Comparison of ENCODE assay signal across 8 cellular contexts in genomic region chr11:46121328-46121723, GRCh38. TPM values are rescaled to one million over a fixed set of nuclear protein-coding genes. Genes with fewer than 3 reads are reported as not detected.
A peak's percentile ranks its signal among the peaks of the same experiment; 100 is the strongest.
DNase-seq lines count a peak whose midpoint lies in the region; ATAC-seq, FAIRE-seq and TF ChIP-seq lines count a peak whose summit lies in the region.

Gene PHF21A (minus strand): TSS chr11:46121454. CDS start chr11:46084219, 37,235 bp downstream.

- peak within 1 kb of the TSS; percentile 92 for H3K27ac ChIP-seq in angular gyrus (ENCODE audit: low read depth, low read length)

- peak; percentile 76 for DNase-seq in GM12892 (ENCODE audit: insufficient read length)
- peak; percentile 71 for DNase-seq in NCI-H146 treated with DMSO at 0.1 percent for 48 hours (lab: John Stamatoyannopoulos, UW; ENCODE audit: unreplicated experiment)
- peak; percentile 75 to 98 (median 85) for DNase-seq in T-helper 2 cell
- peak; percentile 86 for DNase-seq in hepatic stellate cell (ENCODE audit: low spot score)
- peak; percentile 75 for DNase-seq in retinal pigment epithelial cell (ENCODE audit: low read depth)
- DNase-seq in cerebellar cortex (ENCODE audit: low spot score) = no peak

- TF ChIP-seq CTCF in retinal pigment epithelial cell (conservative IDR thresholded peaks at IDR 0.05; ENCODE audit: low read depth, low read length) = no peak

- peak; percentile 55 for ATAC-seq in HG02763 (IDR thresholded peaks at IDR 0.05; ENCODE audit: unreplicated experiment)

- peak; percentile 65; the same call in 1 of the 2 replicates for TF ChIP-seq POLR2A in GM12892 (IDR thresholded peaks at IDR 0.05; ENCODE audit: low read depth, low read length)

- FAIRE-seq in GM12892 (lab: Jason Lieb, UNC) = peak; percentile 96

- peak within 1 kb of the TSS; percentile 75 for H3K4me3 ChIP-seq in retinal pigment epithelial cell (ENCODE audit: low read length)

RNA-seq across cellular contexts. Expression of gene PHF21A, which starts in this region (rescaled TPM):
- polyA plus RNA-seq in GM12892 (2012; ENCODE audit: missing spikeins) = 21.3 TPM
